Comparison of ENCODE assay signal across 1 cellular context in the genomic region with DNA sequence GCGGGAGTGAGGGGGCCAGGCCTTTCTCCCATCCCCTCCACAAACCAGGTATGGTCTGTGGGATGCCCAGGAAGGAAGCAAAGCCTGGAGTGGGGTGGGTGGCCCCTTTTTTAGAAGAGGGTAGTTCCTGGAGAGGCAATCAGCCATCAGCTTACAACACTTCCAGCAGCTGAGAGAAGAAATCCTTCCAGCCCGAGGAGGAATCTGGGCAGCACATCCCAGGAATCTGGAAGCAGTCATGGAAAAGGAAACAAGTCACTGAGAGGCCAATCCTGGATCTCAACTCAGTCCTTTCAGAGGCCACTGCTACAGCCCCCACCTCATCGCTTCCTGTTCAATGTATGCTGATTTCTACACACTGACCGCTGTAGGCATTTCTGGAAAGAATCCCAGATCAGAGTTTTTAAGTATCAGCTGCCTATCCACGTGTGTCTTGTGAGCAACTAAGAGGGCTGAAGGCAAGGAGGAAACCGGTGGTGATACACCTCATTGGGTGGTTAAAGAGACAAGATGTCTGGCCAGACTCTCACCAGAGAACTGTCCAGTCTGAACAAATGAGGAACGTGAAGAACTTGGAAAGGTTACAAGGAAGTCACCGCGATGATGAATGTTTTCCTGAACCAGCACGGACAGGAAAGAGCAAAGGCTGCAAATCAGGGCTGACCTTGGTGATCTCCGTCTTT.
TF ChIP-seq lines count a peak whose summit lies in the region.

No MANE protein-coding gene starts in this region.

TF ChIP-seq in HepG2, 621 proteins besides CTCF, POLR2A, EP300 and RAD21 (continued from another document and continues in another):
- TF ChIP-seq, protein P1, sequence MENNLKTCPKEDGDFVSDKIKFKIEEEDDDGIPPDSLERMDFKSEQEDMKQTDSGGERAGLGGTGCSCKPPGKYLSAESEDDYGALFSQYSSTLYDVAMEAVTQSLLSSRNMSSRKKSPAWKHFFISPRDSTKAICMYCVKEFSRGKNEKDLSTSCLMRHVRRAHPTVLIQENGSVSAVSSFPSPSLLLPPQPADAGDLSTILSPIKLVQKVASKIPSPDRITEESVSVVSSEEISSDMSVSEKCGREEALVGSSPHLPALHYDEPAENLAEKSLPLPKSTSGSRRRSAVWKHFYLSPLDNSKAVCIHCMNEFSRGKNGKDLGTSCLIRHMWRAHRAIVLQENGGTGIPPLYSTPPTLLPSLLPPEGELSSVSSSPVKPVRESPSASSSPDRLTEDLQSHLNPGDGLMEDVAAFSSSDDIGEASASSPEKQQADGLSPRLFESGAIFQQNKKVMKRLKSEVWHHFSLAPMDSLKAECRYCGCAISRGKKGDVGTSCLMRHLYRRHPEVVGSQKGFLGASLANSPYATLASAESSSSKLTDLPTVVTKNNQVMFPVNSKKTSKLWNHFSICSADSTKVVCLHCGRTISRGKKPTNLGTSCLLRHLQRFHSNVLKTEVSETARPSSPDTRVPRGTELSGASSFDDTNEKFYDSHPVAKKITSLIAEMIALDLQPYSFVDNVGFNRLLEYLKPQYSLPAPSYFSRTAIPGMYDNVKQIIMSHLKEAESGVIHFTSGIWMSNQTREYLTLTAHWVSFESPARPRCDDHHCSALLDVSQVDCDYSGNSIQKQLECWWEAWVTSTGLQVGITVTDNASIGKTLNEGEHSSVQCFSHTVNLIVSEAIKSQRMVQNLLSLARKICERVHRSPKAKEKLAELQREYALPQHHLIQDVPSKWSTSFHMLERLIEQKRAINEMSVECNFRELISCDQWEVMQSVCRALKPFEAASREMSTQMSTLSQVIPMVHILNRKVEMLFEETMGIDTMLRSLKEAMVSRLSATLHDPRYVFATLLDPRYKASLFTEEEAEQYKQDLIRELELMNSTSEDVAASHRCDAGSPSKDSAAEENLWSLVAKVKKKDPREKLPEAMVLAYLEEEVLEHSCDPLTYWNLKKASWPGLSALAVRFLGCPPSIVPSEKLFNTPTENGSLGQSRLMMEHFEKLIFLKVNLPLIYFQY (CRISPR knock-in tag; IDR thresholded peaks at IDR 0.05; ENCODE audit: borderline replicate concordance): no peak
- TF ChIP-seq, protein P2, sequence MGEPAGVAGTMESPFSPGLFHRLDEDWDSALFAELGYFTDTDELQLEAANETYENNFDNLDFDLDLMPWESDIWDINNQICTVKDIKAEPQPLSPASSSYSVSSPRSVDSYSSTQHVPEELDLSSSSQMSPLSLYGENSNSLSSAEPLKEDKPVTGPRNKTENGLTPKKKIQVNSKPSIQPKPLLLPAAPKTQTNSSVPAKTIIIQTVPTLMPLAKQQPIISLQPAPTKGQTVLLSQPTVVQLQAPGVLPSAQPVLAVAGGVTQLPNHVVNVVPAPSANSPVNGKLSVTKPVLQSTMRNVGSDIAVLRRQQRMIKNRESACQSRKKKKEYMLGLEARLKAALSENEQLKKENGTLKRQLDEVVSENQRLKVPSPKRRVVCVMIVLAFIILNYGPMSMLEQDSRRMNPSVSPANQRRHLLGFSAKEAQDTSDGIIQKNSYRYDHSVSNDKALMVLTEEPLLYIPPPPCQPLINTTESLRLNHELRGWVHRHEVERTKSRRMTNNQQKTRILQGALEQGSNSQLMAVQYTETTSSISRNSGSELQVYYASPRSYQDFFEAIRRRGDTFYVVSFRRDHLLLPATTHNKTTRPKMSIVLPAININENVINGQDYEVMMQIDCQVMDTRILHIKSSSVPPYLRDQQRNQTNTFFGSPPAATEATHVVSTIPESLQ (CRISPR knock-in tag; conservative IDR thresholded peaks at IDR 0.05): no peak
- no peak for TF ChIP-seq POLR2AphosphoS2 (IDR thresholded peaks at IDR 0.05; ENCODE audit: low read depth, low read length)
- TF ChIP-seq TBX2 (CRISPR knock-in tag; IDR thresholded peaks at IDR 0.05; ENCODE audit: borderline replicate concordance): 0 out of 2 replicates have a peak, but pooled peaks have one; percentile 20
- peak; percentile 48; the same call in 1 of the 2 replicates for TF ChIP-seq NR2F6 (IDR thresholded peaks at IDR 0.05)
- no peak for TF ChIP-seq NR2F6 (CRISPR knock-in tag; IDR thresholded peaks at IDR 0.05)
- TF ChIP-seq TEAD3 (CRISPR knock-in tag; optimal IDR thresholded peaks at IDR 0.05; ENCODE audit: borderline replicate concordance): no peak
- no peak for TF ChIP-seq ZNF484 (CRISPR knock-in tag; IDR thresholded peaks at IDR 0.05; ENCODE audit: borderline replicate concordance, low read depth)
- TF ChIP-seq, protein P3, sequence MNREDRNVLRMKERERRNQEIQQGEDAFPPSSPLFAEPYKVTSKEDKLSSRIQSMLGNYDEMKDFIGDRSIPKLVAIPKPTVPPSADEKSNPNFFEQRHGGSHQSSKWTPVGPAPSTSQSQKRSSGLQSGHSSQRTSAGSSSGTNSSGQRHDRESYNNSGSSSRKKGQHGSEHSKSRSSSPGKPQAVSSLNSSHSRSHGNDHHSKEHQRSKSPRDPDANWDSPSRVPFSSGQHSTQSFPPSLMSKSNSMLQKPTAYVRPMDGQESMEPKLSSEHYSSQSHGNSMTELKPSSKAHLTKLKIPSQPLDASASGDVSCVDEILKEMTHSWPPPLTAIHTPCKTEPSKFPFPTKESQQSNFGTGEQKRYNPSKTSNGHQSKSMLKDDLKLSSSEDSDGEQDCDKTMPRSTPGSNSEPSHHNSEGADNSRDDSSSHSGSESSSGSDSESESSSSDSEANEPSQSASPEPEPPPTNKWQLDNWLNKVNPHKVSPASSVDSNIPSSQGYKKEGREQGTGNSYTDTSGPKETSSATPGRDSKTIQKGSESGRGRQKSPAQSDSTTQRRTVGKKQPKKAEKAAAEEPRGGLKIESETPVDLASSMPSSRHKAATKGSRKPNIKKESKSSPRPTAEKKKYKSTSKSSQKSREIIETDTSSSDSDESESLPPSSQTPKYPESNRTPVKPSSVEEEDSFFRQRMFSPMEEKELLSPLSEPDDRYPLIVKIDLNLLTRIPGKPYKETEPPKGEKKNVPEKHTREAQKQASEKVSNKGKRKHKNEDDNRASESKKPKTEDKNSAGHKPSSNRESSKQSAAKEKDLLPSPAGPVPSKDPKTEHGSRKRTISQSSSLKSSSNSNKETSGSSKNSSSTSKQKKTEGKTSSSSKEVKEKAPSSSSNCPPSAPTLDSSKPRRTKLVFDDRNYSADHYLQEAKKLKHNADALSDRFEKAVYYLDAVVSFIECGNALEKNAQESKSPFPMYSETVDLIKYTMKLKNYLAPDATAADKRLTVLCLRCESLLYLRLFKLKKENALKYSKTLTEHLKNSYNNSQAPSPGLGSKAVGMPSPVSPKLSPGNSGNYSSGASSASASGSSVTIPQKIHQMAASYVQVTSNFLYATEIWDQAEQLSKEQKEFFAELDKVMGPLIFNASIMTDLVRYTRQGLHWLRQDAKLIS (CRISPR knock-in tag; IDR thresholded peaks at IDR 0.05): no peak
- no peak for TF ChIP-seq MTA3 (CRISPR knock-in tag; IDR thresholded peaks at IDR 0.05)
- no peak for TF ChIP-seq ZNF460 (CRISPR knock-in tag; IDR thresholded peaks at IDR 0.05; ENCODE audit: borderline replicate concordance)
- TF ChIP-seq, protein P4, sequence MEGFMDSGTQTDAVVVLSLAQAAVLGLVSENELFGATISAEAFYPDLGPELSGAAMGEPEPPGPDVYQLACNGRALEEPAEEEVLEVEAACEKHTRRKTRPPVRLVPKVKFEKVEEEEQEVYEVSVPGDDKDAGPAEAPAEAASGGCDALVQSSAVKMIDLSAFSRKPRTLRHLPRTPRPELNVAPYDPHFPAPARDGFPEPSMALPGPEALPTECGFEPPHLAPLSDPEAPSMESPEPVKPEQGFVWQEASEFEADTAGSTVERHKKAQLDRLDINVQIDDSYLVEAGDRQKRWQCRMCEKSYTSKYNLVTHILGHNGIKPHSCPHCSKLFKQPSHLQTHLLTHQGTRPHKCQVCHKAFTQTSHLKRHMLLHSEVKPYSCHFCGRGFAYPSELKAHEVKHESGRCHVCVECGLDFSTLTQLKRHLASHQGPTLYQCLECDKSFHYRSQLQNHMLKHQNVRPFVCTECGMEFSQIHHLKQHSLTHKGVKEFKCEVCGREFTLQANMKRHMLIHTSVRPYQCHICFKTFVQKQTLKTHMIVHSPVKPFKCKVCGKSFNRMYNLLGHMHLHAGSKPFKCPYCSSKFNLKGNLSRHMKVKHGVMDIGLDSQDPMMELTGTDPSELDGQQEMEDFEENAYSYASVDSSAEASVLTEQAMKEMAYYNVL (CRISPR knock-in tag; IDR thresholded peaks at IDR 0.05; ENCODE audit: borderline replicate concordance): no peak; the same call in 1 of the 2 replicates
- no peak for TF ChIP-seq NFIC (IDR thresholded peaks at IDR 0.05; ENCODE audit: low read length)
- TF ChIP-seq ATF7-NPFF (CRISPR knock-in tag; IDR thresholded peaks at IDR 0.05; ENCODE audit: low read depth): no peak; the same call in 1 of the 2 replicates
- TF ChIP-seq, protein P5, sequence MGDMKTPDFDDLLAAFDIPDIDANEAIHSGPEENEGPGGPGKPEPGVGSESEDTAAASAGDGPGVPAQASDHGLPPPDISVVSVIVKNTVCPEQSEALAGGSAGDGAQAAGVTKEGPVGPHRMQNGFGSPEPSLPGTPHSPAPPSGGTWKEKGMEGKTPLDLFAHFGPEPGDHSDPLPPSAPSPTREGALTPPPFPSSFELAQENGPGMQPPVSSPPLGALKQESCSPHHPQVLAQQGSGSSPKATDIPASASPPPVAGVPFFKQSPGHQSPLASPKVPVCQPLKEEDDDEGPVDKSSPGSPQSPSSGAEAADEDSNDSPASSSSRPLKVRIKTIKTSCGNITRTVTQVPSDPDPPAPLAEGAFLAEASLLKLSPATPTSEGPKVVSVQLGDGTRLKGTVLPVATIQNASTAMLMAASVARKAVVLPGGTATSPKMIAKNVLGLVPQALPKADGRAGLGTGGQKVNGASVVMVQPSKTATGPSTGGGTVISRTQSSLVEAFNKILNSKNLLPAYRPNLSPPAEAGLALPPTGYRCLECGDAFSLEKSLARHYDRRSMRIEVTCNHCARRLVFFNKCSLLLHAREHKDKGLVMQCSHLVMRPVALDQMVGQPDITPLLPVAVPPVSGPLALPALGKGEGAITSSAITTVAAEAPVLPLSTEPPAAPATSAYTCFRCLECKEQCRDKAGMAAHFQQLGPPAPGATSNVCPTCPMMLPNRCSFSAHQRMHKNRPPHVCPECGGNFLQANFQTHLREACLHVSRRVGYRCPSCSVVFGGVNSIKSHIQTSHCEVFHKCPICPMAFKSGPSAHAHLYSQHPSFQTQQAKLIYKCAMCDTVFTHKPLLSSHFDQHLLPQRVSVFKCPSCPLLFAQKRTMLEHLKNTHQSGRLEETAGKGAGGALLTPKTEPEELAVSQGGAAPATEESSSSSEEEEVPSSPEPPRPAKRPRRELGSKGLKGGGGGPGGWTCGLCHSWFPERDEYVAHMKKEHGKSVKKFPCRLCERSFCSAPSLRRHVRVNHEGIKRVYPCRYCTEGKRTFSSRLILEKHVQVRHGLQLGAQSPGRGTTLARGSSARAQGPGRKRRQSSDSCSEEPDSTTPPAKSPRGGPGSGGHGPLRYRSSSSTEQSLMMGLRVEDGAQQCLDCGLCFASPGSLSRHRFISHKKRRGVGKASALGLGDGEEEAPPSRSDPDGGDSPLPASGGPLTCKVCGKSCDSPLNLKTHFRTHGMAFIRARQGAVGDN (CRISPR knock-in tag; IDR thresholded peaks at IDR 0.05): no peak
- TF ChIP-seq, protein P6, sequence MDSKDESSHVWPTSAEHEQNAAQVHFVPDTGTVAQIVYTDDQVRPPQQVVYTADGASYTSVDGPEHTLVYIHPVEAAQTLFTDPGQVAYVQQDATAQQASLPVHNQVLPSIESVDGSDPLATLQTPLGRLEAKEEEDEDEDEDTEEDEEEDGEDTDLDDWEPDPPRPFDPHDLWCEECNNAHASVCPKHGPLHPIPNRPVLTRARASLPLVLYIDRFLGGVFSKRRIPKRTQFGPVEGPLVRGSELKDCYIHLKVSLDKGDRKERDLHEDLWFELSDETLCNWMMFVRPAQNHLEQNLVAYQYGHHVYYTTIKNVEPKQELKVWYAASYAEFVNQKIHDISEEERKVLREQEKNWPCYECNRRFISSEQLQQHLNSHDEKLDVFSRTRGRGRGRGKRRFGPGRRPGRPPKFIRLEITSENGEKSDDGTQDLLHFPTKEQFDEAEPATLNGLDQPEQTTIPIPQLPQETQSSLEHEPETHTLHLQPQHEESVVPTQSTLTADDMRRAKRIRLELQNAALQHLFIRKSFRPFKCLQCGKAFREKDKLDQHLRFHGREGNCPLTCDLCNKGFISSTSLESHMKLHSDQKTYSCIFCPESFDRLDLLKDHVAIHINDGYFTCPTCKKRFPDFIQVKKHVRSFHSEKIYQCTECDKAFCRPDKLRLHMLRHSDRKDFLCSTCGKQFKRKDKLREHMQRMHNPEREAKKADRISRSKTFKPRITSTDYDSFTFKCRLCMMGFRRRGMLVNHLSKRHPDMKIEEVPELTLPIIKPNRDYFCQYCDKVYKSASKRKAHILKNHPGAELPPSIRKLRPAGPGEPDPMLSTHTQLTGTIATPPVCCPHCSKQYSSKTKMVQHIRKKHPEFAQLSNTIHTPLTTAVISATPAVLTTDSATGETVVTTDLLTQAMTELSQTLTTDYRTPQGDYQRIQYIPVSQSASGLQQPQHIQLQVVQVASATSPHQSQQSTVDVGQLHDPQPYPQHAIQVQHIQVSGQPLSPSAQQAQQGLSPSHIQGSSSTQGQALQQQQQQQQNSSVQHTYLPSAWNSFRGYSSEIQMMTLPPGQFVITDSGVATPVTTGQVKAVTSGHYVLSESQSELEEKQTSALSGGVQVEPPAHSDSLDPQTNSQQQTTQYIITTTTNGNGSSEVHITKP (CRISPR knock-in tag; IDR thresholded peaks at IDR 0.05; ENCODE audit: low read depth): 0 out of 2 replicates have a peak, but pooled peaks have one; percentile 36
- TF ChIP-seq HOXA5 (CRISPR knock-in tag; IDR thresholded peaks at IDR 0.05): 0 out of 2 replicates have a peak, but pooled peaks have one; percentile 61
- 0 out of 2 replicates have a peak, but pooled peaks have one; percentile 51 for TF ChIP-seq ZSCAN20 (CRISPR knock-in tag; IDR thresholded peaks at IDR 0.05; ENCODE audit: borderline replicate concordance)
- TF ChIP-seq ZNF350 (CRISPR knock-in tag; IDR thresholded peaks at IDR 0.05; ENCODE audit: borderline replicate concordance, low read depth): no peak
- TF ChIP-seq BCL6 (CRISPR knock-in tag; IDR thresholded peaks at IDR 0.05): 0 out of 2 replicates have a peak, but pooled peaks have one; percentile 12
- TF ChIP-seq ZNF841 (CRISPR knock-in tag; IDR thresholded peaks at IDR 0.05; ENCODE audit: borderline replicate concordance): no peak
- TF ChIP-seq ZBTB8A (CRISPR knock-in tag; IDR thresholded peaks at IDR 0.05; ENCODE audit: borderline replicate concordance, low read depth): no peak
- no peak for TF ChIP-seq ZNF180 (CRISPR knock-in tag; IDR thresholded peaks at IDR 0.05; ENCODE audit: borderline replicate concordance, low read depth)
- no peak for TF ChIP-seq ASH2L (IDR thresholded peaks at IDR 0.05; ENCODE audit: insufficient read length, low read depth, low read length)
- no peak for TF ChIP-seq ZFP62 (CRISPR knock-in tag; IDR thresholded peaks at IDR 0.05)
- TF ChIP-seq MXD4 (CRISPR knock-in tag; IDR thresholded peaks at IDR 0.05): 0 out of 2 replicates have a peak, but pooled peaks have one; percentile 28
- peak; percentile 40; the same call in 1 of the 2 replicates for TF ChIP-seq MED1 (CRISPR knock-in tag; IDR thresholded peaks at IDR 0.05)
- TF ChIP-seq TCF7 (IDR thresholded peaks at IDR 0.05; ENCODE audit: low read depth): no peak
- no peak for TF ChIP-seq ZFYVE20 (CRISPR knock-in tag; IDR thresholded peaks at IDR 0.05; ENCODE audit: borderline replicate concordance, low read depth)
- TF ChIP-seq, protein P7, sequence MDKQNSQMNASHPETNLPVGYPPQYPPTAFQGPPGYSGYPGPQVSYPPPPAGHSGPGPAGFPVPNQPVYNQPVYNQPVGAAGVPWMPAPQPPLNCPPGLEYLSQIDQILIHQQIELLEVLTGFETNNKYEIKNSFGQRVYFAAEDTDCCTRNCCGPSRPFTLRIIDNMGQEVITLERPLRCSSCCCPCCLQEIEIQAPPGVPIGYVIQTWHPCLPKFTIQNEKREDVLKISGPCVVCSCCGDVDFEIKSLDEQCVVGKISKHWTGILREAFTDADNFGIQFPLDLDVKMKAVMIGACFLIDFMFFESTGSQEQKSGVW (CRISPR knock-in tag; IDR thresholded peaks at IDR 0.05; ENCODE audit: borderline replicate concordance): no peak
- peak; percentile 81 for TF ChIP-seq GFI1 (CRISPR knock-in tag; IDR thresholded peaks at IDR 0.05; ENCODE audit: borderline replicate concordance)
- TF ChIP-seq FOSL2 (CRISPR knock-in tag; IDR thresholded peaks at IDR 0.05): peak; percentile 23; the same call in 1 of the 2 replicates
- no peak for TF ChIP-seq NAIF1 (CRISPR knock-in tag; IDR thresholded peaks at IDR 0.05; ENCODE audit: borderline replicate concordance)
